ENCODE assay signal across 1 cellular context in genomic region chr7:56009695-56010094, GRCh38.
A peak's percentile ranks its signal among the peaks of the same experiment; 100 is the strongest.
TF ChIP-seq lines count a peak whose summit lies in the region.

No MANE protein-coding gene starts in this region.

TF ChIP-seq in HEK293, 187 proteins besides CTCF, POLR2A, EP300 and RAD21:
- TF ChIP-seq ZIC2 (tag by site-specific recombination; IDR thresholded peaks at IDR 0.05) (peak; percentile 78), ZNF555 (tag by site-specific recombination; conservative IDR thresholded peaks at IDR 0.05) (no peak), MZF1 (tag by site-specific recombination; IDR thresholded peaks at IDR 0.05; ENCODE audit: borderline replicate concordance) (no peak), PRDM4 (tag by site-specific recombination; IDR thresholded peaks at IDR 0.05) (0 out of 2 replicates have a peak, but pooled peaks have one; percentile 34), ZNF677 (tag by site-specific recombination; IDR thresholded peaks at IDR 0.05) (no peak)
